ENCODE assay signal across 1 cellular context in the genomic region with DNA sequence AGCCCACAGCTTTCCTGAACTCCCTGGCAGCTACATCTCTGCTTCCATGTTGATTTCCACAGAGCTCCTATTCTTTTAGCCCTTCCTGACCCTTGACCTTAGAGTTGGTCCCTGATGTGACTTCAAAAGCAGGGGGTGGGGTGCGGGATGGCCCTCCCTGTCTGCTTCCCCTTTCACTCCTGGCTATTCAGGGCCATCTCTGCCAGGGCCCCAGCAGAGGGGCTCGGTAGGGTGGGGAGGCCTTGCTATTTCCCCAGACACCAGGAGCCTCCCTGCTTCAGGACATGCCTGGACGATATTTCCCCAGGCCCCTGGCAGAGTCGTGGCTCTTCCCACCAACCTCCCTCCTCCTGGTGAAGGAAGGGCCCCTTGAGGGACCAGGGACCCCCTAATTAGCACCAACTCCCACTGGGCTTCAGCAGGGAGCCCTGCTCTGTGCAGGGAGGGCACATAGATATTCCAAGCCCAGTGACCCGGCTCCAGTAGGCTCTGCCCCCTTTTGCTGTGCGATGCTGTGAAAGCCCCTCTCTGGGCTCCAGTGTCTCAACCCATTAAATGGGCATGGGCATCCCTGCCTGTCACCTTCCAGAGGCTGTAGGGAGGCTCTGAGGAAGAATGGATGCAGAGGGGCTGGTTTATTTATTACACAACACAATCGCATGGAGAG.
TF ChIP-seq lines count a peak whose summit lies in the region.

No MANE protein-coding gene starts in this region.

TF ChIP-seq in H1, 55 proteins besides CTCF, POLR2A, EP300 and RAD21:
- TF ChIP-seq RFX5 (IDR thresholded peaks at IDR 0.05; ENCODE audit: borderline replicate concordance, low read depth, low read length) (no peak), POU5F1 (IDR thresholded peaks at IDR 0.05; ENCODE audit: low read depth, low read length) (no peak), KDM1A (IDR thresholded peaks at IDR 0.05; ENCODE audit: borderline replicate concordance, low read length) (no peak), CREB1 (IDR thresholded peaks at IDR 0.05) (no peak), SIX5 (IDR thresholded peaks at IDR 0.05; ENCODE audit: low read depth, low read length) (no peak), HDAC6 (IDR thresholded peaks at IDR 0.05; ENCODE audit: low read depth, low read length) (no peak), ZNF274 (IDR thresholded peaks at IDR 0.05; ENCODE audit: borderline replicate concordance, extremely low read depth, low read length) (no peak), SUZ12 (IDR thresholded peaks at IDR 0.05; ENCODE audit: low read length) (no peak), SAP30 (IDR thresholded peaks at IDR 0.05; ENCODE audit: insufficient read depth, insufficient replicate concordance, low read length) (no peak), GTF2F1 (IDR thresholded peaks at IDR 0.05; ENCODE audit: borderline replicate concordance, low read depth, low read length) (no peak), CTBP2 (IDR thresholded peaks at IDR 0.05; ENCODE audit: borderline replicate concordance, insufficient read depth, insufficient read length, low read length) (no peak), JUND (IDR thresholded peaks at IDR 0.05; ENCODE audit: low read length) (no peak), CHD2 (IDR thresholded peaks at IDR 0.05; ENCODE audit: low read length) (no peak), CEBPB (IDR thresholded peaks at IDR 0.05; ENCODE audit: low read depth, low read length) (no peak), KDM5A (IDR thresholded peaks at IDR 0.05; ENCODE audit: low read length) (no peak), SP1 (IDR thresholded peaks at IDR 0.05; ENCODE audit: low read depth, low read length) (no peak), EZH2 (IDR thresholded peaks at IDR 0.05; ENCODE audit: low read depth, low read length, severe bottlenecking) (no peak), JUN (IDR thresholded peaks at IDR 0.05; ENCODE audit: low read depth, low read length) (no peak)
- TF ChIP-seq, protein P1, sequence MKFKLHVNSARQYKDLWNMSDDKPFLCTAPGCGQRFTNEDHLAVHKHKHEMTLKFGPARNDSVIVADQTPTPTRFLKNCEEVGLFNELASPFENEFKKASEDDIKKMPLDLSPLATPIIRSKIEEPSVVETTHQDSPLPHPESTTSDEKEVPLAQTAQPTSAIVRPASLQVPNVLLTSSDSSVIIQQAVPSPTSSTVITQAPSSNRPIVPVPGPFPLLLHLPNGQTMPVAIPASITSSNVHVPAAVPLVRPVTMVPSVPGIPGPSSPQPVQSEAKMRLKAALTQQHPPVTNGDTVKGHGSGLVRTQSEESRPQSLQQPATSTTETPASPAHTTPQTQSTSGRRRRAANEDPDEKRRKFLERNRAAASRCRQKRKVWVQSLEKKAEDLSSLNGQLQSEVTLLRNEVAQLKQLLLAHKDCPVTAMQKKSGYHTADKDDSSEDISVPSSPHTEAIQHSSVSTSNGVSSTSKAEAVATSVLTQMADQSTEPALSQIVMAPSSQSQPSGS (IDR thresholded peaks at IDR 0.05; ENCODE audit: low read length): no peak
TF ChIP-seq in H1: peak in this region for 0.
